22 cellular contexts compared by ENCODE assay signal in the genomic region with DNA sequence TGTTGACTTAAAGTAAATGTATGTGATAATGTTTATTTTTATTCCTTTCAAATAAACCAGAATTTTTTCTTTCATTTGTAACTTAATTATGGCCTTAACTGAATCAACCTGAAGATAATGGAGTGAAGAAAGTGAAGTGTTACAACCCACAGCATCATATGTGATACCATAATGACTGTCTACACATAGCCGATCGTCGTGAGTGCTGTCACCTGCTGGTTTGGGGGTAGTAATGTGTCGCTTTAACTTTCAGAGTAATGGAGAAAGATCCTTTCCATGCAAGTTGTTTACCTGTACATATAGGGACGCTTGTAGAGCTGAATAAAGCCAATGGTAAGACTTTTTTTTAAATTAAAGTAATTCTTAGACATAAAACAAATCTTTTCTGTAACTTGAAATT. TPM values are rescaled to one million over a fixed set of nuclear protein-coding genes. Genes with fewer than 3 reads are reported as not detected.
DNase-seq lines count a peak whose midpoint lies in the region; ATAC-seq and TF ChIP-seq lines count a peak whose summit lies in the region.
"Had no signal": no experiment of that assay in that cellular context is flagged by ENCODE, and none has a peak within 500 bp of the region (broad histone marks: within the 10 kb centered on the region; RNA-seq: fewer than 3 reads in every experiment).

No MANE protein-coding gene starts in this region.

- ATAC-seq in HCT116 (peak; percentile 53; the same call in 1 of the 2 replicates), T-helper 17 cell (no peak), PC-3 (no peak)

- no peak overlapping the region for H3K4me3 Mint-ChIP-seq in T-helper 17 cell
- H3K4me3 Mint-ChIP-seq in immature natural killer cell: peak overlapping the region in 1 of 5 donors; percentile 1
- H3K4me3 Mint-ChIP-seq: CD4-positive, CD25-positive, alpha-beta regulatory T cell; HFFc6 had no signal

- POLR2A ChIA-PET in HCT116 (lab: Charles Lee) (no interaction called here), PC-3 (lab: Charles Lee; ENCODE audit: unreplicated experiment) (no interaction called here)

- DNase-seq in NCI-H82 (lab: John Stamatoyannopoulos, UW) (peak; percentile 14), NCI-H82 treated with DMSO at 0.1 percent for 48 hours (lab: John Stamatoyannopoulos, UW; ENCODE audit: unreplicated experiment) (no peak), HCT116 (ENCODE audit: low read depth, low spot score) (no peak), T-helper 17 cell (no peak), immature natural killer cell (peak in 2 of 3 donors; percentile 21 to 47), PC-3 (no peak), NCI-H446 treated with DMSO at 0.1 percent for 48 hours (lab: John Stamatoyannopoulos, UW) (no peak), activated T-cell treated with anti-CD3 and anti-CD28 coated beads for 4 hours (no peak)
- DNase-seq: 8988T; ACHN; CD4-positive, CD25-positive, alpha-beta regulatory T cell; H7; HFFc6; KG1; MM.1S; NCI-H2029 treated with DMSO at 0.1 percent for 48 hours; NCI-H2171 treated with DMSO at 0.1 percent for 48 hours; NCI-H524 treated with DMSO at 0.1 percent for 48 hours; NCI-H774; Peyer's patch; SIG-M5 had no signal

- H3K27me3 Mint-ChIP-seq in T-helper 17 cell (no peaks in the 10 kb centered on the region), immature natural killer cell (ENCODE audit: low read depth in 3 of 3) (no peaks in the 10 kb centered on the region)
- H3K27me3 Mint-ChIP-seq: CD4-positive, CD25-positive, alpha-beta regulatory T cell had no signal

- H3K27ac ChIP-seq in HCT116 (ENCODE audit: low read depth, low read length): no peak overlapping the region
- H3K27ac ChIP-seq in PC-3 (ENCODE audit: low read length): no peak overlapping the region
- H3K27ac ChIP-seq: Peyer's patch, SK-N-MC had no signal

- intact Hi-C loops in HCT116 (cut with micrococcal nuclease): no loop called here
- intact Hi-C loops in PC-3 (cut with micrococcal nuclease): no loop called here

- no peak for TF ChIP-seq POLR2A in HCT116 (IDR thresholded peaks at IDR 0.05; ENCODE audit: borderline replicate concordance, extremely low read depth, insufficient read depth, insufficient read length)

- no peak overlapping the region for H2AFZ ChIP-seq in HCT116 (ENCODE audit: low read depth, low read length, poor library complexity, severe bottlenecking)
- H2AFZ ChIP-seq in PC-3 (ENCODE audit: low read length): no peak overlapping the region

- H4K20me1 ChIP-seq in HCT116 (ENCODE audit: insufficient read depth): peaks cover 7% of the 10 kb centered on the region; the same call in 1 of the 2 replicates
- H4K20me1 ChIP-seq in PC-3 (ENCODE audit: low read length): no peaks in the 10 kb centered on the region

- H3K9me3 Mint-ChIP-seq in immature natural killer cell: no peaks in the 10 kb centered on the region
- H3K9me3 Mint-ChIP-seq: CD4-positive, CD25-positive, alpha-beta regulatory T cell; HFFc6 had no signal

- H3K9ac ChIP-seq in HCT116 (ENCODE audit: low read length) (no peak overlapping the region), PC-3 (ENCODE audit: low read length) (no peak overlapping the region)

- CTCF ChIA-PET in HCT116 (lab: Charles Lee) (no interaction called here), PC-3 (lab: Charles Lee) (no interaction called here)

- no peak overlapping the region for H3K4me2 ChIP-seq in HCT116 (ENCODE audit: low read length)
- no peak overlapping the region for H3K4me2 ChIP-seq in PC-3 (ENCODE audit: low read length)

- H3K79me2 ChIP-seq in HCT116 (ENCODE audit: insufficient read depth, low read length): no peaks in the 10 kb centered on the region; the same call in 1 of the 2 replicates
- H3K79me2 ChIP-seq in PC-3 (ENCODE audit: low read length): no peaks in the 10 kb centered on the region

- H3K4me1 ChIP-seq in HCT116 (ENCODE audit: control insufficient read depth in 1 of 2, insufficient read depth in 2 of 2, low read length in 2 of 2) (no peaks in the 10 kb centered on the region), PC-3 (ENCODE audit: insufficient read depth, low read length) (no peaks in the 10 kb centered on the region)
- H3K4me1 ChIP-seq: Peyer's patch had no signal

- H3F3A ChIP-seq in PC-3 (ENCODE audit: low read length, unreplicated experiment): no peaks in the 10 kb centered on the region

- TF ChIP-seq RAD21 in HCT116 (IDR thresholded peaks at IDR 0.05; ENCODE audit: low read depth): no peak

- H3K4me1 Mint-ChIP-seq in T-helper 17 cell (peaks cover 9% of the 10 kb centered on the region), immature natural killer cell (peaks cover 22 to 49% of the 10 kb centered on the region in 2 donors)

- H3K36me3 Mint-ChIP-seq in T-helper 17 cell (ENCODE audit: low read depth) (peaks cover 5% of the 10 kb centered on the region), immature natural killer cell (peaks cover 24 to 61% (median 37%) of the 10 kb centered on the region in 3 donors)

- no TSS peak for BruUV-seq in HCT116 (replicated peaks; lab: Mats Ljungman, UMichigan)
- no TSS peak for BruUV-seq in PC-3 (replicated peaks; lab: Mats Ljungman, UMichigan)

- RAD21 ChIA-PET in HCT116 (lab: Charles Lee; ENCODE audit: low non-redundant PET in 1 of 2, low total read pairs in 2 of 2, uncharacterized antibody in 2 of 2, unreplicated experiment in 2 of 2): no interaction called here

- TF ChIP-seq CTCF in HCT116 (IDR thresholded peaks at IDR 0.05 in 2 of 3, conservative IDR thresholded peaks at IDR 0.05 in 1 of 3; ENCODE audit: borderline replicate concordance in 1 of 3, insufficient read depth in 1 of 3, low read depth in 2 of 3, low read length in 2 of 3) (peak in 1 of 3 experiments; percentile 16; a peak in 1 of 6 replicates), PC-3 (conservative IDR thresholded peaks at IDR 0.05; ENCODE audit: low read depth, low read length) (no peak)

- H3K27me3 ChIP-seq in HCT116 (ENCODE audit: insufficient read depth, low read length): no peaks in the 10 kb centered on the region
- no peaks in the 10 kb centered on the region for H3K27me3 ChIP-seq in PC-3 (ENCODE audit: low read length)
- H3K27me3 ChIP-seq: Peyer's patch had no signal

- H3K27ac Mint-ChIP-seq in T-helper 17 cell (peak overlapping the region; percentile 27), immature natural killer cell (peak overlapping the region in 5 of 6 donors; percentile 31 to 74 (median 61))
- H3K27ac Mint-ChIP-seq: CD4-positive, CD25-positive, alpha-beta regulatory T cell; HFFc6 had no signal

- H3K9me2 ChIP-seq in HCT116 (ENCODE audit: insufficient read depth) (no peaks in the 10 kb centered on the region), PC-3 (replicated peaks; ENCODE audit: low read length) (no peaks in the 10 kb centered on the region)

- H3K4me3 ChIP-seq in HCT116 (replicated peaks in 1 of 2; ENCODE audit: low read depth in 1 of 2, low read length in 2 of 2): no peak overlapping the region
- H3K4me3 ChIP-seq in PC-3 (ENCODE audit: low read length): no peak overlapping the region
- H3K4me3 ChIP-seq: Peyer's patch, SK-N-MC had no signal

- H3K36me3 ChIP-seq in HCT116 (ENCODE audit: control insufficient read depth in 1 of 2, insufficient read depth in 2 of 2, low read length in 2 of 2): peaks cover 72 to 81% of the 10 kb centered on the region in 2 experiments
- H3K36me3 ChIP-seq in PC-3 (ENCODE audit: low read depth, low read length): peaks cover 55% of the 10 kb centered on the region

- H3K9me3 ChIP-seq in HCT116 (ENCODE audit: control insufficient read depth in 1 of 2, insufficient read depth in 1 of 2, low read depth in 1 of 2, low read length in 2 of 2): no peaks in the 10 kb centered on the region
- H3K9me3 ChIP-seq in T-helper 17 cell (ENCODE audit: control insufficient read depth, low read length, poor library complexity, severe bottlenecking): no peaks in the 10 kb centered on the region
- H3K9me3 ChIP-seq in PC-3 (ENCODE audit: low read length): no peaks in the 10 kb centered on the region
- H3K9me3 ChIP-seq: Peyer's patch had no signal

TF ChIP-seq in HCT116, 20 proteins besides CTCF, POLR2A, EP300 and RAD21:
- TF ChIP-seq ZFX (IDR thresholded peaks at IDR 0.05): no peak
- TF ChIP-seq FOSL1 (IDR thresholded peaks at IDR 0.05; ENCODE audit: low read depth): no peak
- no peak for TF ChIP-seq POLR2AphosphoS5 (IDR thresholded peaks at IDR 0.05; ENCODE audit: low read depth, low read length)
- TF ChIP-seq, protein P1, sequence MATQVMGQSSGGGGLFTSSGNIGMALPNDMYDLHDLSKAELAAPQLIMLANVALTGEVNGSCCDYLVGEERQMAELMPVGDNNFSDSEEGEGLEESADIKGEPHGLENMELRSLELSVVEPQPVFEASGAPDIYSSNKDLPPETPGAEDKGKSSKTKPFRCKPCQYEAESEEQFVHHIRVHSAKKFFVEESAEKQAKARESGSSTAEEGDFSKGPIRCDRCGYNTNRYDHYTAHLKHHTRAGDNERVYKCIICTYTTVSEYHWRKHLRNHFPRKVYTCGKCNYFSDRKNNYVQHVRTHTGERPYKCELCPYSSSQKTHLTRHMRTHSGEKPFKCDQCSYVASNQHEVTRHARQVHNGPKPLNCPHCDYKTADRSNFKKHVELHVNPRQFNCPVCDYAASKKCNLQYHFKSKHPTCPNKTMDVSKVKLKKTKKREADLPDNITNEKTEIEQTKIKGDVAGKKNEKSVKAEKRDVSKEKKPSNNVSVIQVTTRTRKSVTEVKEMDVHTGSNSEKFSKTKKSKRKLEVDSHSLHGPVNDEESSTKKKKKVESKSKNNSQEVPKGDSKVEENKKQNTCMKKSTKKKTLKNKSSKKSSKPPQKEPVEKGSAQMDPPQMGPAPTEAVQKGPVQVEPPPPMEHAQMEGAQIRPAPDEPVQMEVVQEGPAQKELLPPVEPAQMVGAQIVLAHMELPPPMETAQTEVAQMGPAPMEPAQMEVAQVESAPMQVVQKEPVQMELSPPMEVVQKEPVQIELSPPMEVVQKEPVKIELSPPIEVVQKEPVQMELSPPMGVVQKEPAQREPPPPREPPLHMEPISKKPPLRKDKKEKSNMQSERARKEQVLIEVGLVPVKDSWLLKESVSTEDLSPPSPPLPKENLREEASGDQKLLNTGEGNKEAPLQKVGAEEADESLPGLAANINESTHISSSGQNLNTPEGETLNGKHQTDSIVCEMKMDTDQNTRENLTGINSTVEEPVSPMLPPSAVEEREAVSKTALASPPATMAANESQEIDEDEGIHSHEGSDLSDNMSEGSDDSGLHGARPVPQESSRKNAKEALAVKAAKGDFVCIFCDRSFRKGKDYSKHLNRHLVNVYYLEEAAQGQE (IDR thresholded peaks at IDR 0.05; ENCODE audit: low read depth): no peak
- no peak for TF ChIP-seq TCF7L2 (IDR thresholded peaks at IDR 0.05; ENCODE audit: borderline replicate concordance, extremely low read depth, insufficient read depth, insufficient read length)
- no peak for TF ChIP-seq EGR1 (IDR thresholded peaks at IDR 0.05; ENCODE audit: low read depth)

RNA-seq across cellular contexts. Expression of a gene that starts 9.9 kb away (rescaled TPM):
- 61.0 TPM for total RNA-seq in HCT116 (2021; ENCODE audit: unreplicated experiment)
- 32.5 and 44.4 TPM in 2 replicates for polyA plus RNA-seq in HCT116 (2012)
- 10 to 100 TPM; 47.8 to 69.3 TPM for total RNA-seq in T-helper 17 cell
- polyA plus RNA-seq in immature natural killer cell: 10 to 100 TPM; 16.0 to 33.1 (median 30.1) TPM
- total RNA-seq in PC-3 (2014; rRNA removed): 16.0 and 21.0 TPM in 2 replicates

RNA-seq across cellular contexts. Expression of a gene that starts 36.8 kb away (rescaled TPM):
- total RNA-seq in HCT116 (2021; ENCODE audit: unreplicated experiment) (31.8 TPM), T-helper 17 cell (10 to 100 TPM; 33.2 to 52.4 TPM), PC-3 (2014; rRNA removed) (17.4 and 18.1 TPM in 2 replicates)
- polyA plus RNA-seq in HCT116 (2012): 19.4 and 22.3 TPM in 2 replicates
- 10 to 100 TPM in 2 of 3 donors, 1 to 10 TPM in 1; 8.9 to 35.5 (median 23.9) TPM for polyA plus RNA-seq in immature natural killer cell

Comparison
In these comparisons a context has a peak if more than half of its experiments do, and no peak if none do; other contexts are left out.
1. DNase-seq: peak in NCI-H82 (single experiment) and immature natural killer cell (2 of 3); none in NCI-H82 treated with DMSO at 0.1 percent for 48 hours (single experiment), HCT116 (single experiment), T-helper 17 cell (0 of 3), PC-3 (single experiment), NCI-H446 treated with DMSO at 0.1 percent for 48 hours (single experiment) and activated T-cell treated with anti-CD3 and anti-CD28 coated beads for 4 hours (single experiment).